In the genomic region with DNA sequence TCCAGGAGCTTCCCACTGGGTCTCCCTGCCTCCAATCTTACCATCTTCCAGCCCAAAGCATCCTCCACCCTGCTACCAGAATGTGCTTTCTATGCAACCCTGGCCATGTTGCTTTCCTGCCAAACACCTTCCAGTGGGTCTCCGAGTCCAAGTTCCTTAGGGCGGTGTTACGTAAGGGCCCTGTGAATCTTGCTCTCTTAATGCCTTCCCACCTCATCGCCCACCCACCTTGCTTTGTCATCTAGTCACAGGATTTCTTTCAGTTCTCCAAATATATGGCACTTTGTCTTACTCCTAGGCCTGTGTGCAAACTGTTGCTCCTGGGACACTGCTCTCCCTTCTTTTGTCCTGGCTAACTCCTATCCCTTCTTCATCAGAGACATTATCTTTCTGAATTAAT, we compare ENCODE assay signal across 19 cellular contexts.
DNase-seq lines count a peak whose midpoint lies in the region; ATAC-seq and TF ChIP-seq lines count a peak whose summit lies in the region.
"Had no signal": no experiment of that assay in that cellular context is flagged by ENCODE, and none has a peak within 500 bp of the region (broad histone marks: within the 10 kb centered on the region; RNA-seq: fewer than 3 reads in every experiment).

No MANE protein-coding gene starts in this region.

- H3K27ac Mint-ChIP-seq in nephron (peak overlapping the region; percentile 38 to 84 (median 78)), progenitor cell of endocrine pancreas (peak overlapping the region; percentile 4)
- H3K27ac Mint-ChIP-seq: CD14-positive monocyte; CD8-positive, alpha-beta T cell had no signal

- no peaks in the 10 kb centered on the region for H3K4me1 ChIP-seq in colonic mucosa
- H3K4me1 ChIP-seq: BLaER1 had no signal

- H3K27ac ChIP-seq in caudate nucleus (ENCODE audit: low read depth, low read length): peak overlapping the region; percentile 7
- H3K27ac ChIP-seq in colonic mucosa: no peak overlapping the region
- H3K27ac ChIP-seq: BLaER1 had no signal

- peaks cover 35% of the 10 kb centered on the region for H3K27me3 Mint-ChIP-seq in nephron (ENCODE audit: low read depth)
- peaks cover 28% of the 10 kb centered on the region for H3K27me3 Mint-ChIP-seq in progenitor cell of endocrine pancreas

- H3K4me1 Mint-ChIP-seq in nephron (peaks cover 30% of the 10 kb centered on the region), progenitor cell of endocrine pancreas (ENCODE audit: low read depth) (peaks cover 5% of the 10 kb centered on the region)
- H3K4me1 Mint-ChIP-seq: CD14-positive monocyte had no signal

- H3K9ac ChIP-seq in colonic mucosa (ENCODE audit: low read depth in 2 of 2, low read length in 2 of 2): no peak overlapping the region
- H3K9ac ChIP-seq: BLaER1 had no signal

- H3K36me3 Mint-ChIP-seq in nephron (ENCODE audit: low read depth): no peaks in the 10 kb centered on the region
- no peaks in the 10 kb centered on the region for H3K36me3 Mint-ChIP-seq in progenitor cell of endocrine pancreas (ENCODE audit: insufficient read depth)
- H3K36me3 Mint-ChIP-seq: CD14-positive monocyte; CD8-positive, alpha-beta T cell had no signal

- TF ChIP-seq CTCF in nephron (IDR thresholded peaks at IDR 0.05; ENCODE audit: unreplicated experiment in 3 of 3): no peak
- TF ChIP-seq CTCF in progenitor cell of endocrine pancreas (IDR thresholded peaks at IDR 0.05; ENCODE audit: unreplicated experiment): no peak
- no peak for TF ChIP-seq CTCF in colonic mucosa (IDR thresholded peaks at IDR 0.05)

- no peak for ATAC-seq in sciatic nerve
- ATAC-seq: CD8-positive, alpha-beta T cell; GM12878; HCT116; HepG2 had no signal

- H3K9me3 ChIP-seq in colonic mucosa: no peaks in the 10 kb centered on the region

- H3K4me3 ChIP-seq in colonic mucosa: no peak overlapping the region
- H3K4me3 ChIP-seq: BLaER1, GM12878 had no signal

- H3K4me3 Mint-ChIP-seq in nephron (no peak overlapping the region), progenitor cell of endocrine pancreas (ENCODE audit: low read depth) (no peak overlapping the region)
- H3K4me3 Mint-ChIP-seq: CD14-positive monocyte; CD8-positive, alpha-beta T cell had no signal

- intact Hi-C loops in colonic mucosa (cut with DNase I) (no loop called here), sciatic nerve (cut with DNase I) (no loop called here)

- peaks cover 5% of the 10 kb centered on the region for H3K9me3 Mint-ChIP-seq in nephron
- H3K9me3 Mint-ChIP-seq in progenitor cell of endocrine pancreas (ENCODE audit: low read depth): peaks cover 3% of the 10 kb centered on the region
- H3K9me3 Mint-ChIP-seq: CD8-positive, alpha-beta T cell had no signal

- DNase-seq in CD1c-positive myeloid dendritic cell (ENCODE audit: extremely low spot score) (peak; percentile 66), caudate nucleus (lab: John Stamatoyannopoulos, UW) (peak in 14 of 61 donors; percentile 5 to 66 (median 16)), progenitor cell of endocrine pancreas (ENCODE audit: low spot score, unreplicated experiment) (no peak), cerebellar nuclear complex (lab: John Stamatoyannopoulos, UW) (no peak), colonic mucosa (no peak), sciatic nerve (ENCODE audit: low spot score) (no peak)
- DNase-seq: 8988T; Calu3; CD8-positive, alpha-beta T cell; DND-41; EL; GOT3; H7 had no signal

- H3K36me3 ChIP-seq in colonic mucosa: no peaks in the 10 kb centered on the region
- H3K36me3 ChIP-seq: BLaER1 had no signal

- H3K27me3 ChIP-seq in colonic mucosa: no peaks in the 10 kb centered on the region
- H3K27me3 ChIP-seq: BLaER1 had no signal
